Comparison of ENCODE assay signal across 8 cellular contexts in the genomic region with DNA sequence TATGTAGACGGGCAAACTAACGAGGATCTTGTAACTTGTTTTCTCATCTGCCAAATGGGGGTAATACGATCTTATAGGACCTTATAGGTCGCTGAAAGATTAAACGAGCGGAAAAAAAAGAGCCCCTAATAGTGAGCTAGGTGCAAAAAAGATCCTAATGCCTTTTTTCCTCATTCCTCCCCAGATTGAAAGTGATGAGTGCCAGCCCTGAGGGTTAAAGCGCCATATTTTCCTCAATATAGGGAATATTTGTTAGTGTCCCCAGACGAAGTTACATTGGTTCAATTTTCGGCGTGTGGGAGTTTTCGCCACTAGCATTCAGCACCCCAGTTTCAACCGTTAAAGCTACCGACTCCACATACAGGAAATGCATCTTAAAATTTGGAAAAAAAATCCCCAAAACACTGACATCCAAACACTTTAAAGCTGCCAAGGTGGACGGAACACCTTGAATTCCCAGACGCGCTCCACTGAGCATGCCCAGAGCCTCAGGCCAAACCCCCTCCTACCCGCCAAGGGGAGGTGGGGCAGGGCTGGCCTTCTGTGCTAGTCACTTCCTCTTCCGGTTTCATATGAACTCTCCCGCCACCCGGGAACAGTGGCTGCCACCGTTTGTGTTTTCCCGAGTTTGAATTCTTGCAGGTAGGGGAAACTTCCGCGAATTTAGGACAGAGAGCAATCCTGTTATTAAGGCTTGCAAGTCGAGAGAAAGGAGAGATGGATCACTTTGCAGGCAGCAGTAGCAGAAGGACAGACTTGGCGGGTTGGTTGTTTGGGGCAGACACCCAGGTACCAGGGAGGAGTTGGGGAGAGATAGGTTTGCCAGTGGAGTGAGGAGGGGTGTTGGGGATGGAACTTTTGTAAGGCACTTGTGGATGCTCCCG. TPM values are rescaled to one million over a fixed set of nuclear protein-coding genes. Genes with fewer than 3 reads are reported as not detected.
DNase-seq lines count a peak whose midpoint lies in the region; ATAC-seq, FAIRE-seq and TF ChIP-seq lines count a peak whose summit lies in the region.

A gene with protein sequence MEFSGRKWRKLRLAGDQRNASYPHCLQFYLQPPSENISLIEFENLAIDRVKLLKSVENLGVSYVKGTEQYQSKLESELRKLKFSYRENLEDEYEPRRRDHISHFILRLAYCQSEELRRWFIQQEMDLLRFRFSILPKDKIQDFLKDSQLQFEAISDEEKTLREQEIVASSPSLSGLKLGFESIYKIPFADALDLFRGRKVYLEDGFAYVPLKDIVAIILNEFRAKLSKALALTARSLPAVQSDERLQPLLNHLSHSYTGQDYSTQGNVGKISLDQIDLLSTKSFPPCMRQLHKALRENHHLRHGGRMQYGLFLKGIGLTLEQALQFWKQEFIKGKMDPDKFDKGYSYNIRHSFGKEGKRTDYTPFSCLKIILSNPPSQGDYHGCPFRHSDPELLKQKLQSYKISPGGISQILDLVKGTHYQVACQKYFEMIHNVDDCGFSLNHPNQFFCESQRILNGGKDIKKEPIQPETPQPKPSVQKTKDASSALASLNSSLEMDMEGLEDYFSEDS (plus strand): TSS at position 571 of the 884 bp plus-strand sequence. CDS start 816 bp downstream, outside the sequence.

- FAIRE-seq in GM19239 (lab: Jason Lieb, UNC) = peak; percentile 99

- peaks cover 12% of the 10 kb centered on the region; the same call in 1 of the 2 replicates for H3K36me3 ChIP-seq in BE2C

- no peak for TF ChIP-seq CTCF in BE2C (IDR thresholded peaks at IDR 0.05; ENCODE audit: low read depth, low read length)
- no peak for TF ChIP-seq CTCF in coronary artery (IDR thresholded peaks at IDR 0.05)

- peak within 1 kb of the TSS; percentile 88 for H3K4me3 ChIP-seq in BE2C (ENCODE audit: low read depth, low read length)
- peak within 1 kb of the TSS; percentile 83 for H3K4me3 ChIP-seq in coronary artery

- H3K27me3 ChIP-seq in BE2C (no peaks in the 10 kb centered on the region), layer of hippocampus (ENCODE audit: control insufficient read depth, insufficient read depth, low read length) (no peaks in the 10 kb centered on the region)

- peak within 1 kb of the TSS; percentile 22 to 71 for H3K27ac ChIP-seq in coronary artery
- peak within 1 kb of the TSS; percentile 13 for H3K27ac ChIP-seq in layer of hippocampus (ENCODE audit: low read depth, low read length)

- no peaks in the 10 kb centered on the region for H3K9me3 ChIP-seq in BE2C

- DNase-seq in BE2C = peak; percentile 87
- peak; percentile 75 for DNase-seq in GM19239 (ENCODE audit: insufficient read length, low spot score)
- peak; percentile 63 to 85 for DNase-seq in NCI-H524 (lab: John Stamatoyannopoulos, UW)
- peak; percentile 89 for DNase-seq in activated CD4-positive, alpha-beta T cell treated with anti-CD3 and anti-CD28 coated beads for 48 hours
- peak; percentile 91 for DNase-seq in coronary artery (ENCODE audit: low spot score)
- DNase-seq in stimulated activated CD4-positive, alpha-beta T cell treated with anti-CD3 and anti-CD28 coated beads, Interleukin-1b, Interleukin-23, amount 100 ng/mL, for 24 hours (ENCODE audit: low read depth in 4 of 4, low spot score in 1 of 4) = peak; percentile 55 to 82 (median 66)

- ATAC-seq in HG03442 (IDR thresholded peaks at IDR 0.05; ENCODE audit: unreplicated experiment) = peak; percentile 83

- H3K4me1 ChIP-seq in BE2C = no peaks in the 10 kb centered on the region

RNA-seq across cellular contexts. Expression of the gene that starts here (rescaled TPM):
- 4.1 TPM for polyA plus RNA-seq in BE2C (2012; ENCODE audit: insufficient read depth, insufficient read length, low read depth)

Comparison
In these comparisons a context has a peak if more than half of its experiments do, and no peak if none do; other contexts are left out.
1. Peak in every context shown above with its lines: DNase-seq, ATAC-seq, H3K4me3 ChIP-seq and H3K27ac ChIP-seq.